2 cellular contexts compared by ENCODE assay signal in genomic region chr3:9810846-9811245, GRCh38.
TF ChIP-seq lines count a peak whose summit lies in the region.

No MANE protein-coding gene starts in this region.

TF ChIP-seq in SK-N-SH, 30 proteins besides CTCF, POLR2A, EP300 and RAD21:
- TF ChIP-seq RXRA (IDR thresholded peaks at IDR 0.05; ENCODE audit: borderline replicate concordance, low read depth), result no peak
- TF ChIP-seq RCOR1 (IDR thresholded peaks at IDR 0.05; ENCODE audit: low read length), result no peak

TF ChIP-seq in SK-N-SH treated with all-trans-retinoic acid at 6 μM for 48 hours, 23 proteins besides CTCF, POLR2A, EP300 and RAD21:
- TF ChIP-seq ZC3H10 (CRISPR knock-in tag; IDR thresholded peaks at IDR 0.05) (no peak), PPARA (CRISPR knock-in tag; IDR thresholded peaks at IDR 0.05; ENCODE audit: borderline replicate concordance) (no peak), ZNF8 (CRISPR knock-in tag; IDR thresholded peaks at IDR 0.05) (no peak), ESRRG (CRISPR knock-in tag; IDR thresholded peaks at IDR 0.05) (no peak), ZNF70 (CRISPR knock-in tag; IDR thresholded peaks at IDR 0.05) (no peak), ARNTL (CRISPR knock-in tag; IDR thresholded peaks at IDR 0.05; ENCODE audit: borderline replicate concordance, low read depth) (no peak)
